ENCODE assay signal across 1 cellular context in genomic region chr17:83080641-83081560, GRCh38.
A peak's percentile ranks its signal among the peaks of the same experiment; 100 is the strongest.
TF ChIP-seq lines count a peak whose summit lies in the region.

No MANE protein-coding gene starts in this region.

TF ChIP-seq in K562, 482 proteins besides CTCF, POLR2A, EP300 and RAD21 (continued from another document):
- peak; percentile 60 for TF ChIP-seq HMGN3 (IDR thresholded peaks at IDR 0.05; ENCODE audit: borderline replicate concordance, extremely low read depth, insufficient read length, low read depth, low read length)
- no peak for TF ChIP-seq TGIF2 (CRISPR knock-in tag; IDR thresholded peaks at IDR 0.05)
- TF ChIP-seq HDAC3 (IDR thresholded peaks at IDR 0.05; ENCODE audit: borderline replicate concordance, partially characterized antibody): no peak
- TF ChIP-seq PHF8 (IDR thresholded peaks at IDR 0.05; ENCODE audit: borderline replicate concordance, low read length): 0 out of 2 replicates have a peak, but pooled peaks have one; percentile 15
- peak; percentile 66 for TF ChIP-seq POLR2G (IDR thresholded peaks at IDR 0.05; ENCODE audit: low read depth, low read length)
- TF ChIP-seq, protein P1, sequence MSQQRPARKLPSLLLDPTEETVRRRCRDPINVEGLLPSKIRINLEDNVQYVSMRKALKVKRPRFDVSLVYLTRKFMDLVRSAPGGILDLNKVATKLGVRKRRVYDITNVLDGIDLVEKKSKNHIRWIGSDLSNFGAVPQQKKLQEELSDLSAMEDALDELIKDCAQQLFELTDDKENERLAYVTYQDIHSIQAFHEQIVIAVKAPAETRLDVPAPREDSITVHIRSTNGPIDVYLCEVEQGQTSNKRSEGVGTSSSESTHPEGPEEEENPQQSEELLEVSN (IDR thresholded peaks at IDR 0.05; ENCODE audit: borderline replicate concordance in 1 of 2, extremely low read depth in 1 of 2, insufficient read depth in 1 of 2, insufficient read length in 1 of 2, low read depth in 1 of 2, low read length in 1 of 2, poor library complexity in 1 of 2, severe bottlenecking in 1 of 2): peak; percentile 17 to 55
- peak; percentile 43 for TF ChIP-seq PRPF4 (IDR thresholded peaks at IDR 0.05; ENCODE audit: insufficient read depth, low read depth, low read length, poor library complexity, severe bottlenecking)
- TF ChIP-seq SAFB (IDR thresholded peaks at IDR 0.05; ENCODE audit: borderline replicate concordance, low read depth, low read length): 0 out of 2 replicates have a peak, but pooled peaks have one; percentile 1
- TF ChIP-seq POLR2AphosphoS2 (IDR thresholded peaks at IDR 0.05; ENCODE audit: low read length): no peak
- peak in 1 of 2 experiments; percentile 56; a peak in 1 of 4 replicates for TF ChIP-seq ZNF639 (CRISPR knock-in tag; conservative IDR thresholded peaks at IDR 0.05 in 1 of 2, IDR thresholded peaks at IDR 0.05 in 1 of 2)
- TF ChIP-seq NBN (IDR thresholded peaks at IDR 0.05; ENCODE audit: low read depth): no peak
- TF ChIP-seq ZNF740 (CRISPR knock-in tag; IDR thresholded peaks at IDR 0.05): 0 out of 2 replicates have a peak, but pooled peaks have one; percentile 66
- TF ChIP-seq ZNF740 (tag; IDR thresholded peaks at IDR 0.05): peak in 1 of 2 experiments; percentile 28; a peak in 1 of 4 replicates
- 0 out of 2 replicates have a peak, but pooled peaks have one; percentile 9 for TF ChIP-seq RB1 (IDR thresholded peaks at IDR 0.05; ENCODE audit: low read depth)
